Comparison of ENCODE assay signal across 23 cellular contexts in genomic region chr10:65470986-65471385, GRCh38.
"Had no signal": no experiment of that assay in that cellular context is flagged by ENCODE, and none has a peak within 500 bp of the region (broad histone marks: within the 10 kb centered on the region; RNA-seq: fewer than 3 reads in every experiment).

No MANE protein-coding gene starts in this region.

- H3K4me1 ChIP-seq: Peyer's patch had no signal

- H3K27ac ChIP-seq: brain microvascular endothelial cell, cardiac muscle cell, Peyer's patch had no signal

- H3K27me3 ChIP-seq: brain microvascular endothelial cell, cardiac muscle cell, Peyer's patch had no signal

- H3K9me3 ChIP-seq: Peyer's patch had no signal

- H3K27ac Mint-ChIP-seq: activated naive CD8-positive, alpha-beta T cell; T-helper 17 cell; WTC11 had no signal

- H3K36me3 ChIP-seq: brain microvascular endothelial cell, cardiac muscle cell, Peyer's patch had no signal

- H3K4me3 Mint-ChIP-seq: activated naive CD8-positive, alpha-beta T cell; activated T-cell treated with anti-CD3 and anti-CD28 coated beads, Interleukin-2, amount 50 U/mL, for 4 hours; T-helper 17 cell; WTC11 had no signal

- H3K27me3 Mint-ChIP-seq: activated naive CD8-positive, alpha-beta T cell; T-helper 17 cell had no signal

- H3K4me3 ChIP-seq: cardiac muscle cell, K562, Peyer's patch had no signal

- H3K4me1 Mint-ChIP-seq: T-helper 17 cell had no signal

- DNase-seq: activated CD4-positive, alpha-beta T cell treated with anti-CD3 and anti-CD28 coated beads for 48 hours; activated CD4-positive, alpha-beta T cell treated with anti-CD3 and anti-CD28 coated beads, Interleukin-2, amount 50 U/mL, for 4 hours; activated CD4-positive, CD25-positive, alpha-beta regulatory T cell treated with anti-CD3 and anti-CD28 coated beads, Interleukin-2, amount 50 U/mL, for 72 hours; activated effector memory CD4-positive, alpha-beta T cell treated with anti-CD3 and anti-CD28 coated beads, Interleukin-2, amount 50 U/mL, for 16 hours; activated naive CD4-positive, alpha-beta T cell treated with Interleukin-2 at 50 U/mL for 16 hours; activated T-cell treated with anti-CD3 and anti-CD28 coated beads, Interleukin-2, amount 50 U/mL, for 4 hours; amygdala; brain microvascular endothelial cell; Karpas-422; NCI-H146; NCI-H187 treated with DMSO at 0.1 percent for 48 hours; NCI-H2081 treated with DMSO at 0.1 percent for 48 hours; NCI-H446; NCI-H524; Peyer's patch; SHP77; T-helper 17 cell; T-helper 9 cell had no signal

- H3K36me3 Mint-ChIP-seq: activated naive CD8-positive, alpha-beta T cell; WTC11 had no signal

- ATAC-seq: activated T-cell treated with anti-CD3 and anti-CD28 coated beads, Interleukin-2, amount 50 U/mL, for 4 hours; K562; T-helper 17 cell; WTC11 had no signal

- FAIRE-seq: astrocyte, K562 had no signal
